In genomic region chr12:63319386-63319785, GRCh38 we compare ENCODE assay signal across 8 cellular contexts.
A peak's percentile ranks its signal among the peaks of the same experiment; 100 is the strongest.
DNase-seq lines count a peak whose midpoint lies in the region; ATAC-seq and TF ChIP-seq lines count a peak whose summit lies in the region.
"Had no signal": no experiment of that assay in that cellular context is flagged by ENCODE, and none has a peak within 500 bp of the region (broad histone marks: within the 10 kb centered on the region; RNA-seq: fewer than 3 reads in every experiment).

No MANE protein-coding gene starts in this region.

- no peak overlapping the region for H2AFZ ChIP-seq in OCI-LY1 (ENCODE audit: low read length)

- H4K20me1 ChIP-seq in OCI-LY1 (ENCODE audit: insufficient read depth, low read length): no peaks in the 10 kb centered on the region

- H3K27me3 Mint-ChIP-seq in HFFc6 (ENCODE audit: insufficient read depth): peaks cover 1% of the 10 kb centered on the region; the same call in 1 of the 2 replicates
- H3K27me3 Mint-ChIP-seq in activated CD4-positive, alpha-beta T cell treated with anti-CD3 and anti-CD28 coated beads, Interleukin-2, amount 10 ng/mL, durations not matched to agents 24 days and 14 days: no peaks in the 10 kb centered on the region

- H3K4me2 ChIP-seq in OCI-LY1 (ENCODE audit: low read length): no peak overlapping the region

- H3K4me3 ChIP-seq in OCI-LY1 (ENCODE audit: low read depth, low read length, poor library complexity, severe bottlenecking): no peak overlapping the region

- H3K36me3 Mint-ChIP-seq in HFFc6 (ENCODE audit: low read depth): no peaks in the 10 kb centered on the region
- H3K36me3 Mint-ChIP-seq in activated CD4-positive, alpha-beta T cell treated with anti-CD3 and anti-CD28 coated beads, Interleukin-2, amount 10 ng/mL, durations not matched to agents 24 days and 14 days (ENCODE audit: low read depth): no peaks in the 10 kb centered on the region

- TF ChIP-seq CTCF in HFFc6 (IDR thresholded peaks at IDR 0.05): no peak
- peak; percentile 36; the same call in 1 of the 2 replicates for TF ChIP-seq CTCF in OCI-LY1 (IDR thresholded peaks at IDR 0.05; ENCODE audit: low read length)

- H3K27ac ChIP-seq in OCI-LY1 (ENCODE audit: low read depth, low read length, poor library complexity, severe bottlenecking): no peak overlapping the region

- no peaks in the 10 kb centered on the region for H3K27me3 ChIP-seq in OCI-LY1 (ENCODE audit: insufficient read depth, low read length)

- H3K9ac ChIP-seq in OCI-LY1 (ENCODE audit: low read length): no peak overlapping the region

- no peaks in the 10 kb centered on the region for H3F3A ChIP-seq in OCI-LY1 (ENCODE audit: insufficient read depth, low read length)

- DNase-seq in HFFc6 (peak; percentile 17), islet precursor cell (peak; percentile 91), COLO668 (lab: John Stamatoyannopoulos, UW; ENCODE audit: unreplicated experiment) (no peak), medulla oblongata (ENCODE audit: extremely low spot score) (no peak)
- no peak for DNase-seq in activated CD4-positive, alpha-beta T cell treated with anti-CD3 and anti-CD28 coated beads, Interleukin-2, amount 10 ng/mL, durations not matched to agents 24 days and 14 days
- DNase-seq: NCI-H1930 had no signal

- no peak overlapping the region; the same call in 1 of the 2 replicates for H3K27ac Mint-ChIP-seq in HFFc6
- no peak overlapping the region for H3K27ac Mint-ChIP-seq in activated CD4-positive, alpha-beta T cell treated with anti-CD3 and anti-CD28 coated beads, Interleukin-2, amount 10 ng/mL, durations not matched to agents 24 days and 14 days

- H3K9me3 Mint-ChIP-seq in HFFc6: peaks cover 4% of the 10 kb centered on the region; the same call in 1 of the 2 replicates
- H3K9me3 Mint-ChIP-seq in activated CD4-positive, alpha-beta T cell treated with anti-CD3 and anti-CD28 coated beads, Interleukin-2, amount 10 ng/mL, durations not matched to agents 24 days and 14 days: no peaks in the 10 kb centered on the region

- no peaks in the 10 kb centered on the region for H3K4me1 ChIP-seq in OCI-LY1 (ENCODE audit: insufficient read depth, low read length, severe bottlenecking)

- no peaks in the 10 kb centered on the region for H3K9me3 ChIP-seq in OCI-LY1 (ENCODE audit: low read length)

- intact Hi-C loops in activated CD4-positive, alpha-beta T cell treated with anti-CD3 and anti-CD28 coated beads, Interleukin-2, amount 10 ng/mL, durations not matched to agents 24 days and 14 days (cut with micrococcal nuclease): no loop called here

- no peaks in the 10 kb centered on the region for H3K9me2 ChIP-seq in OCI-LY1 (ENCODE audit: low read depth, low read length)

- no peak overlapping the region for H3K4me3 Mint-ChIP-seq in HFFc6
- no peak overlapping the region for H3K4me3 Mint-ChIP-seq in activated CD4-positive, alpha-beta T cell treated with anti-CD3 and anti-CD28 coated beads, Interleukin-2, amount 10 ng/mL, durations not matched to agents 24 days and 14 days

- H3K36me3 ChIP-seq in OCI-LY1 (ENCODE audit: insufficient read depth, low read length): no peaks in the 10 kb centered on the region

- H3K79me2 ChIP-seq in OCI-LY1 (ENCODE audit: insufficient read depth, low read length): no peaks in the 10 kb centered on the region

- peak; percentile 73 for ATAC-seq in GM18861 (IDR thresholded peaks at IDR 0.05; ENCODE audit: unreplicated experiment)

- H3K4me1 Mint-ChIP-seq in HFFc6 (ENCODE audit: low read depth): no peaks in the 10 kb centered on the region; the same call in 1 of the 2 replicates
- H3K4me1 Mint-ChIP-seq in activated CD4-positive, alpha-beta T cell treated with anti-CD3 and anti-CD28 coated beads, Interleukin-2, amount 10 ng/mL, durations not matched to agents 24 days and 14 days: no peaks in the 10 kb centered on the region

Comparison
In these comparisons a context has a peak if more than half of its experiments do, and no peak if none do; other contexts are left out.
1. DNase-seq: peak in HFFc6 (single experiment) and islet precursor cell (single experiment); none in COLO668 (single experiment), activated CD4-positive, alpha-beta T cell treated with anti-CD3 and anti-CD28 coated beads, Interleukin-2, amount 10 ng/mL, durations not matched to agents 24 days and 14 days (single experiment) and medulla oblongata (single experiment).